Comparison of ENCODE assay signal across 17 cellular contexts in the genomic region with DNA sequence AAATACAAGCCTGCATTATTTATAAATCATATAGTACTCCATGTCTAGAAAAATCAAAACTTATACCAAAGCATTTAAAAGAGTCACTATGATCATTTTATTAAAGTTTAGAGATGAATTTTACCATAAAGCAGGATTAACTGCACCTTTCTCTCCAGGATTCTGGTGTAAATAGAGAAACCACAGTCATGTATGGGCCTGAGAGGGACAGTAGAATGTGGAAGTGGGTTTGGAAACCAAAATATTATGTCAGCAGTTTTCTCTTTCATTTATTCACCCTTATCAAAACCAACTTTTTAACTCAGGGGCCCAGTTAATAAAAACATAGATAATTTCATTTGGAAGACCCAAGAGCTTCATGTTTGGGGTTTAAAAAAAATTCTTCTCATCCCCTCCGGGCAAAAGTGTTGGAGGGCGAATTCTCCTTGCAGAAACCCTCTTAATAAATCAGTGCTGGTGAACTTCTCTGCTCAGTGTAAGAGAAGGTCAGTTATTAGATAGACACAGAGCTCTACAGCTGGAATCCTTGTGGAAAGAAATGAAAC.
DNase-seq lines count a peak whose midpoint lies in the region; ATAC-seq and TF ChIP-seq lines count a peak whose summit lies in the region.
"Had no signal": no experiment of that assay in that cellular context is flagged by ENCODE, and none has a peak within 500 bp of the region (broad histone marks: within the 10 kb centered on the region; RNA-seq: fewer than 3 reads in every experiment).

No MANE protein-coding gene starts in this region.

- H3K27ac Mint-ChIP-seq in nephron, result peak overlapping the region in 2 of 3 experiments; percentile 24 to 42
- H3K27ac Mint-ChIP-seq: CD4-positive, alpha-beta T cell; IgD-negative memory B cell had no signal

- no peak overlapping the region for H3K27ac ChIP-seq in SK-N-MC

- H3K9me3 ChIP-seq in SK-N-MC (ENCODE audit: low read depth, low read length), result no peaks in the 10 kb centered on the region
- H3K9me3 ChIP-seq: HAP-1 had no signal

- peaks cover 12% of the 10 kb centered on the region for H3K27me3 Mint-ChIP-seq in nephron (ENCODE audit: low read depth)

- H3K4me1 Mint-ChIP-seq in nephron, result peaks cover 14% of the 10 kb centered on the region

- no peak overlapping the region for H3K9ac ChIP-seq in SK-N-MC (ENCODE audit: insufficient read length)

- H3K4me3 Mint-ChIP-seq in nephron, result no peak overlapping the region
- H3K4me3 Mint-ChIP-seq: CD4-positive, alpha-beta T cell; IgD-negative memory B cell had no signal

- ATAC-seq in GM18909 (IDR thresholded peaks at IDR 0.05; ENCODE audit: poor library complexity, unreplicated experiment), result no peak

- H3K36me3 ChIP-seq in SK-N-MC (ENCODE audit: insufficient read depth, low read length), result no peaks in the 10 kb centered on the region
- H3K36me3 ChIP-seq: HAP-1 had no signal

- H3K4me3 ChIP-seq in SK-N-MC (no peak overlapping the region), choroid plexus epithelial cell (ENCODE audit: low read depth, low read length) (no peak overlapping the region)
- H3K4me3 ChIP-seq: HAP-1 had no signal

- H3K9me3 Mint-ChIP-seq in nephron, result no peaks in the 10 kb centered on the region
- H3K9me3 Mint-ChIP-seq: CD4-positive, alpha-beta T cell had no signal

- no peak for TF ChIP-seq CTCF in choroid plexus epithelial cell (conservative IDR thresholded peaks at IDR 0.05; ENCODE audit: low read depth, low read length)
- no peak for TF ChIP-seq CTCF in nephron (IDR thresholded peaks at IDR 0.05; ENCODE audit: unreplicated experiment in 3 of 3)

- no peaks in the 10 kb centered on the region for H3K36me3 Mint-ChIP-seq in nephron (ENCODE audit: low read depth)
- H3K36me3 Mint-ChIP-seq: IgD-negative memory B cell had no signal

- DNase-seq in H4 (ENCODE audit: low spot score), result peak; percentile 67
- peak; percentile 22 for DNase-seq in SK-N-MC (ENCODE audit: low read depth, low spot score)
- peak; percentile 11 for DNase-seq in choroid plexus epithelial cell (ENCODE audit: low read depth)
- no peak for DNase-seq in NCI-H446 treated with DMSO at 0.1 percent for 48 hours (lab: John Stamatoyannopoulos, UW)
- no peak for DNase-seq in activated CD4-positive, alpha-beta T cell treated with anti-CD3 and anti-CD28 coated beads, Interleukin-2, amount 50 U/mL, for 4 hours
- DNase-seq in NCI-H524 (lab: John Stamatoyannopoulos, UW), result no peak
- DNase-seq: CD4-positive, alpha-beta T cell; DMS53; Kasumi-1; NCI-H1436; NCI-H2081; NCI-H524 treated with DMSO at 0.1 percent for 48 hours; SHP77 treated with DMSO at 0.1 percent for 48 hours had no signal

Comparison
In these comparisons a context has a peak if more than half of its experiments do, and no peak if none do; other contexts are left out.
1. DNase-seq: peak in H4 (single experiment), SK-N-MC (single experiment) and choroid plexus epithelial cell (single experiment); none in NCI-H446 treated with DMSO at 0.1 percent for 48 hours (single experiment), activated CD4-positive, alpha-beta T cell treated with anti-CD3 and anti-CD28 coated beads, Interleukin-2, amount 50 U/mL, for 4 hours (0 of 2) and NCI-H524 (0 of 2).